22 cellular contexts compared by ENCODE assay signal in genomic region chr2:45680351-45680967, GRCh38. TPM values are rescaled to one million over a fixed set of nuclear protein-coding genes. Genes with fewer than 3 reads are reported as not detected.
DNase-seq lines count a peak whose midpoint lies in the region; ATAC-seq and TF ChIP-seq lines count a peak whose summit lies in the region.
"Had no signal": no experiment of that assay in that cellular context is flagged by ENCODE, and none has a peak within 500 bp of the region (broad histone marks: within the 10 kb centered on the region; RNA-seq: fewer than 3 reads in every experiment).

No MANE protein-coding gene starts in this region.

- no peak for TF ChIP-seq CTCF in PC-9 (conservative IDR thresholded peaks at IDR 0.05)
- no peak for TF ChIP-seq CTCF in fibroblast of villous mesenchyme (IDR thresholded peaks at IDR 0.05; ENCODE audit: insufficient read depth, low read depth, low read length)
- TF ChIP-seq CTCF in mesothelial cell of epicardium (IDR thresholded peaks at IDR 0.05; ENCODE audit: unreplicated experiment), result no peak

- no peaks in the 10 kb centered on the region for H3K36me3 Mint-ChIP-seq in mesothelial cell of epicardium

- POLR2A ChIA-PET in PC-9 (lab: Charles Lee; ENCODE audit: unreplicated experiment), result no interaction called here

- H3K4me1 Mint-ChIP-seq in mesothelial cell of epicardium, result peaks cover 30% of the 10 kb centered on the region

- H3K4me3 ChIP-seq in PC-9 (no peak overlapping the region), fibroblast of villous mesenchyme (ENCODE audit: low read depth, low read length) (no peak overlapping the region)

- H3K4me1 ChIP-seq in PC-9 (replicated peaks; ENCODE audit: insufficient read depth), result peaks cover 89% of the 10 kb centered on the region

- H3K27ac ChIP-seq in PC-9 (peak overlapping the region; percentile 97), temporal lobe (ENCODE audit: low read depth, low read length) (peak overlapping the region; percentile 76)
- H3K27ac ChIP-seq: KMS-11 had no signal

- peaks cover 50% of the 10 kb centered on the region for H3F3A ChIP-seq in PC-9 (ENCODE audit: insufficient read depth, low read depth)

- no peak for ATAC-seq in GM18517 (IDR thresholded peaks at IDR 0.05; ENCODE audit: unreplicated experiment)
- ATAC-seq: HCT116, Panc1 had no signal

- CTCF ChIA-PET in PC-9 (lab: Charles Lee), result no interaction called here

- H3K4me2 ChIP-seq in PC-9, result no peak overlapping the region
- H3K4me2 ChIP-seq: KMS-11 had no signal

- no peaks in the 10 kb centered on the region for H3K9me3 ChIP-seq in PC-9 (ENCODE audit: insufficient read depth, low read depth)

- no peak overlapping the region for H3K4me3 Mint-ChIP-seq in mesothelial cell of epicardium
- H3K4me3 Mint-ChIP-seq: B cell, IgD-negative memory B cell had no signal

- no peaks in the 10 kb centered on the region for H3K9me3 Mint-ChIP-seq in mesothelial cell of epicardium
- H3K9me3 Mint-ChIP-seq: IgD-negative memory B cell had no signal

- H3K79me2 ChIP-seq in PC-9 (ENCODE audit: low read depth), result peaks cover 85% of the 10 kb centered on the region

- H3K27me3 ChIP-seq in PC-9 (ENCODE audit: insufficient read depth, low read depth), result no peaks in the 10 kb centered on the region

- H3K36me3 ChIP-seq in PC-9 (ENCODE audit: low read depth), result no peaks in the 10 kb centered on the region

- H4K20me1 ChIP-seq in PC-9 (ENCODE audit: insufficient read depth), result no peaks in the 10 kb centered on the region

- intact Hi-C loops in PC-9 (cut with micrococcal nuclease; ENCODE audit: unreplicated experiment), result no loop called here

- H2AFZ ChIP-seq in PC-9, result no peak overlapping the region

- no peaks in the 10 kb centered on the region for H3K9me2 ChIP-seq in PC-9 (ENCODE audit: insufficient read depth)

- BruUV-seq in PC-9 (replicated peaks; lab: Mats Ljungman, UMichigan), result no TSS peak

- H3K27me3 Mint-ChIP-seq in mesothelial cell of epicardium (ENCODE audit: low read depth), result no peaks in the 10 kb centered on the region
- H3K27me3 Mint-ChIP-seq: B cell, IgD-negative memory B cell had no signal

- H3K27ac Mint-ChIP-seq in mesothelial cell of epicardium, result peak overlapping the region; percentile 5
- H3K27ac Mint-ChIP-seq: B cell had no signal

- DNase-seq in PC-9 (no peak), fibroblast of villous mesenchyme (ENCODE audit: low read depth) (peak; percentile 73), mesothelial cell of epicardium (ENCODE audit: low spot score in 2 of 2, unreplicated experiment in 2 of 2) (no peak), ecto neural progenitor cell (ENCODE audit: low spot score) (no peak), cerebellar cortex (ENCODE audit: low spot score) (no peak), NCI-H128 (lab: John Stamatoyannopoulos, UW; ENCODE audit: unreplicated experiment) (no peak)
- DNase-seq: Calu3, DMS79 treated with DMSO at 0.1 percent for 48 hours, GF-D8, NCI-H1092, NCI-H1436, NCI-H2029, NCI-H446 treated with DMSO at 0.1 percent for 48 hours, NCI-H526 treated with DMSO at 0.1 percent for 48 hours, SHP77 treated with DMSO at 0.1 percent for 48 hours had no signal

RNA-seq across cellular contexts. Expression of gene PRKCE, which starts 29.0 kb away (rescaled TPM):
- 21.7 and 24.0 TPM in 2 replicates for total RNA-seq in PC-9 (2021)
- total RNA-seq in fibroblast of villous mesenchyme, result 19.0 and 27.2 TPM in 2 replicates
- total RNA-seq in mesothelial cell of epicardium, result 18.1 to 18.5 TPM (median 18.4 TPM) in 3 replicates
- 51.1 TPM for total RNA-seq in temporal lobe
